ENCODE assay signal across 9 cellular contexts in the genomic region with DNA sequence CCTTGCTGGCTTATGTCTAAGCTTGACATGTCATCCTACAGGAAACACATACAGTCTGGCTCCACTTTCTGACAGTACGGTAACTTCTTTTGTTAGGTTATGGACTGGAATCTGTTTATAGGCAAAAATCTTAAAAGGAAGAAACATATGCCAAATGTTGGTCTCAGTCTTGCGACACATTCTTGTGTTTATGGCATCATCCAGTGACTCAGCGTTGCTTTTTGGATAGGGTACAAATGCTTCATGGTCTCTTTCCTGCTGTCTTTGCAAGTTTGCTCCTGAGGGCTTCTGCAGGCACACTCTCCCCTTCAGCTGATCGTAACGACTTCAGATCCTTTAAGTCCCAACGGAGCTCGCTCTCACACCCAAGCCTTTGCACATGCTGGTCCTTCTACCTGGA.
DNase-seq lines count a peak whose midpoint lies in the region; ATAC-seq and TF ChIP-seq lines count a peak whose summit lies in the region.
"Had no signal": no experiment of that assay in that cellular context is flagged by ENCODE, and none has a peak within 500 bp of the region (broad histone marks: within the 10 kb centered on the region; RNA-seq: fewer than 3 reads in every experiment).

No MANE protein-coding gene starts in this region.

- peak; percentile 28; the same call in 2 of the 3 replicates for ATAC-seq in SK-N-SH treated with all-trans-retinoic acid at 6 μM for 48 hours

- peak overlapping the region in 12 of 21 experiments; percentile 3 to 74 (median 43) for H3K27ac ChIP-seq in skin epidermis
- H3K27ac ChIP-seq: uterus had no signal

- TF ChIP-seq CTCF in HFF-Myc (IDR thresholded peaks at IDR 0.05; ENCODE audit: low read depth, low read length, missing control alignments) (no peak), GM10248 (IDR thresholded peaks at IDR 0.05; ENCODE audit: control extremely low read depth, extremely low read depth, low read depth, missing control alignments) (no peak)

- CTCF ChIA-PET in GM10248 (lab: Yijun Ruan, JAX) = interaction anchor here (1.0 kb wide), 1 partner anchor 273 kb away, joined by 3 read pairs; no protein-coding TSS in a partner anchor

- no peak overlapping the region for H3K4me3 ChIP-seq in HFF-Myc (replicated peaks; ENCODE audit: low read depth, low read length)
- no peak overlapping the region for H3K4me3 ChIP-seq in skin epidermis
- H3K4me3 ChIP-seq: uterus had no signal

- POLR2A ChIA-PET in GM10248 (lab: Yijun Ruan, JAX) = no interaction called here

- peak; percentile 75 for DNase-seq in HFF-Myc (ENCODE audit: extremely low read depth, low read depth)
- peak; percentile 25 for DNase-seq in glomerular visceral epithelial cell (ENCODE audit: extremely low spot score)
- no peak for DNase-seq in HuH-7 (ENCODE audit: low spot score)
- DNase-seq in stimulated activated CD4-positive, alpha-beta T cell treated with anti-CD3 and anti-CD28 coated beads, Interleukin-12 subunit alpha, Interleukin-12 subunit beta, amount 100 ng/mL, for 4 hours = no peak
- no peak for DNase-seq in COLO668 (lab: John Stamatoyannopoulos, UW; ENCODE audit: unreplicated experiment)
- no peak for DNase-seq in GM10248 (ENCODE audit: extremely low spot score)

TF ChIP-seq in SK-N-SH treated with all-trans-retinoic acid at 6 μM for 48 hours, 23 proteins besides CTCF, POLR2A, EP300 and RAD21:
- TF ChIP-seq, protein P1, sequence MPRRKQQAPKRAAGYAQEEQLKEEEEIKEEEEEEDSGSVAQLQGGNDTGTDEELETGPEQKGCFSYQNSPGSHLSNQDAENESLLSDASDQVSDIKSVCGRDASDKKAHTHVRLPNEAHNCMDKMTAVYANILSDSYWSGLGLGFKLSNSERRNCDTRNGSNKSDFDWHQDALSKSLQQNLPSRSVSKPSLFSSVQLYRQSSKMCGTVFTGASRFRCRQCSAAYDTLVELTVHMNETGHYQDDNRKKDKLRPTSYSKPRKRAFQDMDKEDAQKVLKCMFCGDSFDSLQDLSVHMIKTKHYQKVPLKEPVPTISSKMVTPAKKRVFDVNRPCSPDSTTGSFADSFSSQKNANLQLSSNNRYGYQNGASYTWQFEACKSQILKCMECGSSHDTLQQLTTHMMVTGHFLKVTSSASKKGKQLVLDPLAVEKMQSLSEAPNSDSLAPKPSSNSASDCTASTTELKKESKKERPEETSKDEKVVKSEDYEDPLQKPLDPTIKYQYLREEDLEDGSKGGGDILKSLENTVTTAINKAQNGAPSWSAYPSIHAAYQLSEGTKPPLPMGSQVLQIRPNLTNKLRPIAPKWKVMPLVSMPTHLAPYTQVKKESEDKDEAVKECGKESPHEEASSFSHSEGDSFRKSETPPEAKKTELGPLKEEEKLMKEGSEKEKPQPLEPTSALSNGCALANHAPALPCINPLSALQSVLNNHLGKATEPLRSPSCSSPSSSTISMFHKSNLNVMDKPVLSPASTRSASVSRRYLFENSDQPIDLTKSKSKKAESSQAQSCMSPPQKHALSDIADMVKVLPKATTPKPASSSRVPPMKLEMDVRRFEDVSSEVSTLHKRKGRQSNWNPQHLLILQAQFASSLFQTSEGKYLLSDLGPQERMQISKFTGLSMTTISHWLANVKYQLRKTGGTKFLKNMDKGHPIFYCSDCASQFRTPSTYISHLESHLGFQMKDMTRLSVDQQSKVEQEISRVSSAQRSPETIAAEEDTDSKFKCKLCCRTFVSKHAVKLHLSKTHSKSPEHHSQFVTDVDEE (CRISPR knock-in tag; IDR thresholded peaks at IDR 0.05) = no peak
- no peak for TF ChIP-seq ZFP30 (CRISPR knock-in tag; IDR thresholded peaks at IDR 0.05)
- no peak for TF ChIP-seq ZNF8 (CRISPR knock-in tag; IDR thresholded peaks at IDR 0.05)
- TF ChIP-seq ZNF70 (CRISPR knock-in tag; IDR thresholded peaks at IDR 0.05) = no peak
- no peak for TF ChIP-seq ISL1 (CRISPR knock-in tag; IDR thresholded peaks at IDR 0.05)
- TF ChIP-seq TCF4 (CRISPR knock-in tag; IDR thresholded peaks at IDR 0.05; ENCODE audit: borderline replicate concordance) = no peak
- no peak for TF ChIP-seq ZC3H10 (CRISPR knock-in tag; IDR thresholded peaks at IDR 0.05)
- TF ChIP-seq ESRRG (CRISPR knock-in tag; IDR thresholded peaks at IDR 0.05) = no peak
- TF ChIP-seq ZNF565 (CRISPR knock-in tag; conservative IDR thresholded peaks at IDR 0.05; ENCODE audit: low read depth) = no peak
- TF ChIP-seq OSR1 (CRISPR knock-in tag; IDR thresholded peaks at IDR 0.05) = no peak
- TF ChIP-seq, protein P2, sequence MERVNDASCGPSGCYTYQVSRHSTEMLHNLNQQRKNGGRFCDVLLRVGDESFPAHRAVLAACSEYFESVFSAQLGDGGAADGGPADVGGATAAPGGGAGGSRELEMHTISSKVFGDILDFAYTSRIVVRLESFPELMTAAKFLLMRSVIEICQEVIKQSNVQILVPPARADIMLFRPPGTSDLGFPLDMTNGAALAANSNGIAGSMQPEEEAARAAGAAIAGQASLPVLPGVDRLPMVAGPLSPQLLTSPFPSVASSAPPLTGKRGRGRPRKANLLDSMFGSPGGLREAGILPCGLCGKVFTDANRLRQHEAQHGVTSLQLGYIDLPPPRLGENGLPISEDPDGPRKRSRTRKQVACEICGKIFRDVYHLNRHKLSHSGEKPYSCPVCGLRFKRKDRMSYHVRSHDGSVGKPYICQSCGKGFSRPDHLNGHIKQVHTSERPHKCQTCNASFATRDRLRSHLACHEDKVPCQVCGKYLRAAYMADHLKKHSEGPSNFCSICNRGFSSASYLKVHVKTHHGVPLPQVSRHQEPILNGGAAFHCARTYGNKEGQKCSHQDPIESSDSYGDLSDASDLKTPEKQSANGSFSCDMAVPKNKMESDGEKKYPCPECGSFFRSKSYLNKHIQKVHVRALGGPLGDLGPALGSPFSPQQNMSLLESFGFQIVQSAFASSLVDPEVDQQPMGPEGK (CRISPR knock-in tag; IDR thresholded peaks at IDR 0.05; ENCODE audit: borderline replicate concordance) = no peak
- TF ChIP-seq, protein P3, sequence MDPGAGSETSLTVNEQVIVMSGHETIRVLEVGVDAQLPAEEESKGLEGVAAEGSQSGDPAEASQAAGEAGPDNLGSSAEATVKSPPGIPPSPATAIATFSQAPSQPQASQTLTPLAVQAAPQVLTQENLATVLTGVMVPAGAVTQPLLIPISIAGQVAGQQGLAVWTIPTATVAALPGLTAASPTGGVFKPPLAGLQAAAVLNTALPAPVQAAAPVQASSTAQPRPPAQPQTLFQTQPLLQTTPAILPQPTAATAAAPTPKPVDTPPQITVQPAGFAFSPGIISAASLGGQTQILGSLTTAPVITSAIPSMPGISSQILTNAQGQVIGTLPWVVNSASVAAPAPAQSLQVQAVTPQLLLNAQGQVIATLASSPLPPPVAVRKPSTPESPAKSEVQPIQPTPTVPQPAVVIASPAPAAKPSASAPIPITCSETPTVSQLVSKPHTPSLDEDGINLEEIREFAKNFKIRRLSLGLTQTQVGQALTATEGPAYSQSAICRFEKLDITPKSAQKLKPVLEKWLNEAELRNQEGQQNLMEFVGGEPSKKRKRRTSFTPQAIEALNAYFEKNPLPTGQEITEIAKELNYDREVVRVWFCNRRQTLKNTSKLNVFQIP (CRISPR knock-in tag; IDR thresholded peaks at IDR 0.05; ENCODE audit: borderline replicate concordance, low read depth) = no peak
- TF ChIP-seq, protein P4, sequence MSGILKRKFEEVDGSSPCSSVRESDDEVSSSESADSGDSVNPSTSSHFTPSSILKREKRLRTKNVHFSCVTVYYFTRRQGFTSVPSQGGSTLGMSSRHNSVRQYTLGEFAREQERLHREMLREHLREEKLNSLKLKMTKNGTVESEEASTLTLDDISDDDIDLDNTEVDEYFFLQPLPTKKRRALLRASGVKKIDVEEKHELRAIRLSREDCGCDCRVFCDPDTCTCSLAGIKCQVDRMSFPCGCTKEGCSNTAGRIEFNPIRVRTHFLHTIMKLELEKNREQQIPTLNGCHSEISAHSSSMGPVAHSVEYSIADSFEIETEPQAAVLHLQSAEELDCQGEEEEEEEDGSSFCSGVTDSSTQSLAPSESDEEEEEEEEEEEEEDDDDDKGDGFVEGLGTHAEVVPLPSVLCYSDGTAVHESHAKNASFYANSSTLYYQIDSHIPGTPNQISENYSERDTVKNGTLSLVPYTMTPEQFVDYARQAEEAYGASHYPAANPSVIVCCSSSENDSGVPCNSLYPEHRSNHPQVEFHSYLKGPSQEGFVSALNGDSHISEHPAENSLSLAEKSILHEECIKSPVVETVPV (CRISPR knock-in tag; IDR thresholded peaks at IDR 0.05) = no peak
TF ChIP-seq in SK-N-SH treated with all-trans-retinoic acid at 6 μM for 48 hours: peak in this region for 0.

Comparison
In these comparisons a context has a peak if more than half of its experiments do, and no peak if none do; other contexts are left out.
1. DNase-seq: peak in HFF-Myc (single experiment) and glomerular visceral epithelial cell (single experiment); none in HuH-7 (single experiment), stimulated activated CD4-positive, alpha-beta T cell treated with anti-CD3 and anti-CD28 coated beads, Interleukin-12 subunit alpha, Interleukin-12 subunit beta, amount 100 ng/mL, for 4 hours (single experiment), COLO668 (single experiment) and GM10248 (single experiment).